1 cellular context compared by ENCODE assay signal in the genomic region with DNA sequence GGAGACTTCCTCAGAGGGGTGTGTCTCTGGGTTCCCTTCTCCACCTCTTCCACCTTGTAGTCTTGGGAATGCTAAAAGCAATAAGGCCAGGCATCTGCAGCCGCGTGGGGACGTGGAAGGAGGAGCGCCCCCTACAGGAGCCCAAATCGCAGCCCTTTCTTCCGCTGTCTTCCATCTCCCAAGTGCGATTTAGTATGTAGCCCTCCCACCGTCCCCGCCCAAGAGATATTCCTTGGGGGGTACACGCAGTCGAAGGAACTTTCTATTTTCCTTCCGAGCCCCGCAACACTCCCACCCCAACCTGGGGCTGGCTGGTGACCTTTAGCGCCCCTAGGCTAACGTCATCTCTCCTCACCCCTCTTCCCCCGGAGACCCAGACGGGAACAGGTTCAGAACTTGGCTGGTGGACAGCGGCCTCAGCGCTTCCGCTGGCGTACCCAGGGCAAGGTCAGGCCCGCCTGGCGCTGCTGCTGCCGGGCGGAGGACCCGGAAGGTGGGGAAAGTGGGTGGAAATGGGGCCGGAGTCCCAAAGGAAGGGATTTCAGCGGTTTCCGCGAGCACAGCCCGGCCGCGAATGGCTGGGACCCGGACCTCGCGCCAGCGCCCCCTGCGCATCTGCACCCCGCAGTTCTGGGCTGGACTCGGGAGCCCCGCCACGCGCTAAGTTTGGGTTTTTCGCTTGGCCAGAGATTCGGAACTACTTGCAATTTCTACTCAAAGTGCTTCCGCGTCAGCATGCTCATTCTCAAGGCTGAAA.
A peak's percentile ranks its signal among the peaks of the same experiment; 100 is the strongest.
TF ChIP-seq lines count a peak whose summit lies in the region.

No MANE protein-coding gene starts in this region.

TF ChIP-seq in HepG2, 621 proteins besides CTCF, POLR2A, EP300 and RAD21 (continued from another document and continues in another):
- TF ChIP-seq, protein P1, sequence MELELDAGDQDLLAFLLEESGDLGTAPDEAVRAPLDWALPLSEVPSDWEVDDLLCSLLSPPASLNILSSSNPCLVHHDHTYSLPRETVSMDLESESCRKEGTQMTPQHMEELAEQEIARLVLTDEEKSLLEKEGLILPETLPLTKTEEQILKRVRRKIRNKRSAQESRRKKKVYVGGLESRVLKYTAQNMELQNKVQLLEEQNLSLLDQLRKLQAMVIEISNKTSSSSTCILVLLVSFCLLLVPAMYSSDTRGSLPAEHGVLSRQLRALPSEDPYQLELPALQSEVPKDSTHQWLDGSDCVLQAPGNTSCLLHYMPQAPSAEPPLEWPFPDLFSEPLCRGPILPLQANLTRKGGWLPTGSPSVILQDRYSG (CRISPR knock-in tag; IDR thresholded peaks at IDR 0.05): peak; percentile 93
- TF ChIP-seq ZSCAN20 (CRISPR knock-in tag; IDR thresholded peaks at IDR 0.05; ENCODE audit: borderline replicate concordance): peak; percentile 87
- TF ChIP-seq MED1 (CRISPR knock-in tag; IDR thresholded peaks at IDR 0.05): peak; percentile 66
- peak; percentile 62; the same call in 1 of the 2 replicates for TF ChIP-seq KDM2A (CRISPR knock-in tag; IDR thresholded peaks at IDR 0.05; ENCODE audit: borderline replicate concordance, low read depth)
- TF ChIP-seq, protein P2, sequence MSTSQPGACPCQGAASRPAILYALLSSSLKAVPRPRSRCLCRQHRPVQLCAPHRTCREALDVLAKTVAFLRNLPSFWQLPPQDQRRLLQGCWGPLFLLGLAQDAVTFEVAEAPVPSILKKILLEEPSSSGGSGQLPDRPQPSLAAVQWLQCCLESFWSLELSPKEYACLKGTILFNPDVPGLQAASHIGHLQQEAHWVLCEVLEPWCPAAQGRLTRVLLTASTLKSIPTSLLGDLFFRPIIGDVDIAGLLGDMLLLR (CRISPR knock-in tag; IDR thresholded peaks at IDR 0.05): peak; percentile 60; the same call in 1 of the 2 replicates
- peak; percentile 55; the same call in 1 of the 2 replicates for TF ChIP-seq NCOA2 (CRISPR knock-in tag; IDR thresholded peaks at IDR 0.05)
- TF ChIP-seq, protein P3, sequence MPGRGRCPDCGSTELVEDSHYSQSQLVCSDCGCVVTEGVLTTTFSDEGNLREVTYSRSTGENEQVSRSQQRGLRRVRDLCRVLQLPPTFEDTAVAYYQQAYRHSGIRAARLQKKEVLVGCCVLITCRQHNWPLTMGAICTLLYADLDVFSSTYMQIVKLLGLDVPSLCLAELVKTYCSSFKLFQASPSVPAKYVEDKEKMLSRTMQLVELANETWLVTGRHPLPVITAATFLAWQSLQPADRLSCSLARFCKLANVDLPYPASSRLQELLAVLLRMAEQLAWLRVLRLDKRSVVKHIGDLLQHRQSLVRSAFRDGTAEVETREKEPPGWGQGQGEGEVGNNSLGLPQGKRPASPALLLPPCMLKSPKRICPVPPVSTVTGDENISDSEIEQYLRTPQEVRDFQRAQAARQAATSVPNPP (CRISPR knock-in tag; IDR thresholded peaks at IDR 0.05): peak; percentile 34; the same call in 1 of the 2 replicates
- TF ChIP-seq ZNF253 (CRISPR knock-in tag; IDR thresholded peaks at IDR 0.05; ENCODE audit: borderline replicate concordance): 0 out of 2 replicates have a peak, but pooled peaks have one; percentile 69
- TF ChIP-seq ZNF496 (CRISPR knock-in tag; IDR thresholded peaks at IDR 0.05; ENCODE audit: insufficient replicate concordance): no peak
- 0 out of 2 replicates have a peak, but pooled peaks have one; percentile 61 for TF ChIP-seq ZNF674 (CRISPR knock-in tag; IDR thresholded peaks at IDR 0.05; ENCODE audit: low read depth)
- peak; percentile 67; the same call in 1 of the 2 replicates for TF ChIP-seq ZNF790 (CRISPR knock-in tag; IDR thresholded peaks at IDR 0.05; ENCODE audit: borderline replicate concordance)
- 0 out of 2 replicates have a peak, but pooled peaks have one; percentile 64 for TF ChIP-seq REL (CRISPR knock-in tag; conservative IDR thresholded peaks at IDR 0.05)
- TF ChIP-seq SP2 (CRISPR knock-in tag; IDR thresholded peaks at IDR 0.05): 0 out of 2 replicates have a peak, but pooled peaks have one; percentile 35
- TF ChIP-seq ZNF430 (CRISPR knock-in tag; IDR thresholded peaks at IDR 0.05): peak; percentile 85
- 0 out of 2 replicates have a peak, but pooled peaks have one; percentile 10 for TF ChIP-seq AKAP8 (CRISPR knock-in tag; IDR thresholded peaks at IDR 0.05)
- TF ChIP-seq, protein P4, sequence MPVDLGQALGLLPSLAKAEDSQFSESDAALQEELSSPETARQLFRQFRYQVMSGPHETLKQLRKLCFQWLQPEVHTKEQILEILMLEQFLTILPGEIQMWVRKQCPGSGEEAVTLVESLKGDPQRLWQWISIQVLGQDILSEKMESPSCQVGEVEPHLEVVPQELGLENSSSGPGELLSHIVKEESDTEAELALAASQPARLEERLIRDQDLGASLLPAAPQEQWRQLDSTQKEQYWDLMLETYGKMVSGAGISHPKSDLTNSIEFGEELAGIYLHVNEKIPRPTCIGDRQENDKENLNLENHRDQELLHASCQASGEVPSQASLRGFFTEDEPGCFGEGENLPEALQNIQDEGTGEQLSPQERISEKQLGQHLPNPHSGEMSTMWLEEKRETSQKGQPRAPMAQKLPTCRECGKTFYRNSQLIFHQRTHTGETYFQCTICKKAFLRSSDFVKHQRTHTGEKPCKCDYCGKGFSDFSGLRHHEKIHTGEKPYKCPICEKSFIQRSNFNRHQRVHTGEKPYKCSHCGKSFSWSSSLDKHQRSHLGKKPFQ (CRISPR knock-in tag; IDR thresholded peaks at IDR 0.05; ENCODE audit: insufficient replicate concordance): peak; percentile 80
- no peak for TF ChIP-seq AGO1 (IDR thresholded peaks at IDR 0.05; ENCODE audit: low read depth, low read length, poor library complexity, severe bottlenecking)
- no peak for TF ChIP-seq ZNF337 (CRISPR knock-in tag; IDR thresholded peaks at IDR 0.05; ENCODE audit: borderline replicate concordance, low read depth)
- TF ChIP-seq ZMYM3 (CRISPR knock-in tag; IDR thresholded peaks at IDR 0.05): no peak
- peak; percentile 75 for TF ChIP-seq HDAC1 (CRISPR knock-in tag; IDR thresholded peaks at IDR 0.05)
- peak; percentile 81 for TF ChIP-seq HOXD1 (CRISPR knock-in tag; IDR thresholded peaks at IDR 0.05)
- 0 out of 2 replicates have a peak, but pooled peaks have one; percentile 78 for TF ChIP-seq EHMT2 (IDR thresholded peaks at IDR 0.05; ENCODE audit: borderline replicate concordance, low read depth, low read length)
- TF ChIP-seq NFKB2 (CRISPR knock-in tag; IDR thresholded peaks at IDR 0.05; ENCODE audit: borderline replicate concordance): peak; percentile 96
- TF ChIP-seq ZNF776 (CRISPR knock-in tag; IDR thresholded peaks at IDR 0.05): no peak
- TF ChIP-seq, protein P5, sequence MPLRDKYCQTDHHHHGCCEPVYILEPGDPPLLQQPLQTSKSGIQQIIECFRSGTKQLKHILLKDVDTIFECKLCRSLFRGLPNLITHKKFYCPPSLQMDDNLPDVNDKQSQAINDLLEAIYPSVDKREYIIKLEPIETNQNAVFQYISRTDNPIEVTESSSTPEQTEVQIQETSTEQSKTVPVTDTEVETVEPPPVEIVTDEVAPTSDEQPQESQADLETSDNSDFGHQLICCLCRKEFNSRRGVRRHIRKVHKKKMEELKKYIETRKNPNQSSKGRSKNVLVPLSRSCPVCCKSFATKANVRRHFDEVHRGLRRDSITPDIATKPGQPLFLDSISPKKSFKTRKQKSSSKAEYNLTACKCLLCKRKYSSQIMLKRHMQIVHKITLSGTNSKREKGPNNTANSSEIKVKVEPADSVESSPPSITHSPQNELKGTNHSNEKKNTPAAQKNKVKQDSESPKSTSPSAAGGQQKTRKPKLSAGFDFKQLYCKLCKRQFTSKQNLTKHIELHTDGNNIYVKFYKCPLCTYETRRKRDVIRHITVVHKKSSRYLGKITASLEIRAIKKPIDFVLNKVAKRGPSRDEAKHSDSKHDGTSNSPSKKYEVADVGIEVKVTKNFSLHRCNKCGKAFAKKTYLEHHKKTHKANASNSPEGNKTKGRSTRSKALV (CRISPR knock-in tag; IDR thresholded peaks at IDR 0.05): peak; percentile 60; the same call in 1 of the 2 replicates
- TF ChIP-seq ZNF530 (CRISPR knock-in tag; IDR thresholded peaks at IDR 0.05; ENCODE audit: low read depth): no peak
- TF ChIP-seq HHEX (CRISPR knock-in tag; IDR thresholded peaks at IDR 0.05): no peak
- TF ChIP-seq ZNF432 (CRISPR knock-in tag; IDR thresholded peaks at IDR 0.05; ENCODE audit: borderline replicate concordance): no peak
- TF ChIP-seq, protein P6, sequence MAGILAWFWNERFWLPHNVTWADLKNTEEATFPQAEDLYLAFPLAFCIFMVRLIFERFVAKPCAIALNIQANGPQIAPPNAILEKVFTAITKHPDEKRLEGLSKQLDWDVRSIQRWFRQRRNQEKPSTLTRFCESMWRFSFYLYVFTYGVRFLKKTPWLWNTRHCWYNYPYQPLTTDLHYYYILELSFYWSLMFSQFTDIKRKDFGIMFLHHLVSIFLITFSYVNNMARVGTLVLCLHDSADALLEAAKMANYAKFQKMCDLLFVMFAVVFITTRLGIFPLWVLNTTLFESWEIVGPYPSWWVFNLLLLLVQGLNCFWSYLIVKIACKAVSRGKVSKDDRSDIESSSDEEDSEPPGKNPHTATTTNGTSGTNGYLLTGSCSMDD (CRISPR knock-in tag; IDR thresholded peaks at IDR 0.05): 0 out of 2 replicates have a peak, but pooled peaks have one; percentile 64
- TF ChIP-seq POGZ (CRISPR knock-in tag; IDR thresholded peaks at IDR 0.05): peak; percentile 72; the same call in 1 of the 2 replicates
- TF ChIP-seq, protein P7, sequence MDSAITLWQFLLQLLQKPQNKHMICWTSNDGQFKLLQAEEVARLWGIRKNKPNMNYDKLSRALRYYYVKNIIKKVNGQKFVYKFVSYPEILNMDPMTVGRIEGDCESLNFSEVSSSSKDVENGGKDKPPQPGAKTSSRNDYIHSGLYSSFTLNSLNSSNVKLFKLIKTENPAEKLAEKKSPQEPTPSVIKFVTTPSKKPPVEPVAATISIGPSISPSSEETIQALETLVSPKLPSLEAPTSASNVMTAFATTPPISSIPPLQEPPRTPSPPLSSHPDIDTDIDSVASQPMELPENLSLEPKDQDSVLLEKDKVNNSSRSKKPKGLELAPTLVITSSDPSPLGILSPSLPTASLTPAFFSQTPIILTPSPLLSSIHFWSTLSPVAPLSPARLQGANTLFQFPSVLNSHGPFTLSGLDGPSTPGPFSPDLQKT (CRISPR knock-in tag; IDR thresholded peaks at IDR 0.05; ENCODE audit: borderline replicate concordance): no peak
- TF ChIP-seq PHB2 (IDR thresholded peaks at IDR 0.05; ENCODE audit: partially characterized antibody): no peak
- TF ChIP-seq ZNF260 (CRISPR knock-in tag; IDR thresholded peaks at IDR 0.05; ENCODE audit: borderline replicate concordance, low read depth): no peak
- TF ChIP-seq, protein P8, sequence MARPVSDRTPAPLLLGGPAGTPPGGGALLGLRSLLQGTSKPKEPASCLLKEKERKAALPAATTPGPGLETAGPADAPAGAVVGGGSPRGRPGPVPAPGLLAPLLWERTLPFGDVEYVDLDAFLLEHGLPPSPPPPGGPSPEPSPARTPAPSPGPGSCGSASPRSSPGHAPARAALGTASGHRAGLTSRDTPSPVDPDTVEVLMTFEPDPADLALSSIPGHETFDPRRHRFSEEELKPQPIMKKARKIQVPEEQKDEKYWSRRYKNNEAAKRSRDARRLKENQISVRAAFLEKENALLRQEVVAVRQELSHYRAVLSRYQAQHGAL (CRISPR knock-in tag; IDR thresholded peaks at IDR 0.05; ENCODE audit: not compliant biosample characterization): no peak
- peak; percentile 94 for TF ChIP-seq NR2C2 (CRISPR knock-in tag; IDR thresholded peaks at IDR 0.05; ENCODE audit: borderline replicate concordance)
- TF ChIP-seq ATM (IDR thresholded peaks at IDR 0.05; ENCODE audit: borderline replicate concordance): no peak
- TF ChIP-seq ATF1 (CRISPR knock-in tag; IDR thresholded peaks at IDR 0.05): no peak
- TF ChIP-seq ZNF879 (CRISPR knock-in tag; IDR thresholded peaks at IDR 0.05): peak; percentile 88; the same call in 1 of the 2 replicates
- peak; percentile 92 for TF ChIP-seq ATF7-NPFF (CRISPR knock-in tag; IDR thresholded peaks at IDR 0.05; ENCODE audit: low read depth)
- TF ChIP-seq, protein P9, sequence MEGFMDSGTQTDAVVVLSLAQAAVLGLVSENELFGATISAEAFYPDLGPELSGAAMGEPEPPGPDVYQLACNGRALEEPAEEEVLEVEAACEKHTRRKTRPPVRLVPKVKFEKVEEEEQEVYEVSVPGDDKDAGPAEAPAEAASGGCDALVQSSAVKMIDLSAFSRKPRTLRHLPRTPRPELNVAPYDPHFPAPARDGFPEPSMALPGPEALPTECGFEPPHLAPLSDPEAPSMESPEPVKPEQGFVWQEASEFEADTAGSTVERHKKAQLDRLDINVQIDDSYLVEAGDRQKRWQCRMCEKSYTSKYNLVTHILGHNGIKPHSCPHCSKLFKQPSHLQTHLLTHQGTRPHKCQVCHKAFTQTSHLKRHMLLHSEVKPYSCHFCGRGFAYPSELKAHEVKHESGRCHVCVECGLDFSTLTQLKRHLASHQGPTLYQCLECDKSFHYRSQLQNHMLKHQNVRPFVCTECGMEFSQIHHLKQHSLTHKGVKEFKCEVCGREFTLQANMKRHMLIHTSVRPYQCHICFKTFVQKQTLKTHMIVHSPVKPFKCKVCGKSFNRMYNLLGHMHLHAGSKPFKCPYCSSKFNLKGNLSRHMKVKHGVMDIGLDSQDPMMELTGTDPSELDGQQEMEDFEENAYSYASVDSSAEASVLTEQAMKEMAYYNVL (CRISPR knock-in tag; IDR thresholded peaks at IDR 0.05; ENCODE audit: borderline replicate concordance): peak; percentile 25; the same call in 1 of the 2 replicates
- peak; percentile 69; the same call in 1 of the 2 replicates for TF ChIP-seq ISL2 (CRISPR knock-in tag; IDR thresholded peaks at IDR 0.05)
- TF ChIP-seq, protein P10, sequence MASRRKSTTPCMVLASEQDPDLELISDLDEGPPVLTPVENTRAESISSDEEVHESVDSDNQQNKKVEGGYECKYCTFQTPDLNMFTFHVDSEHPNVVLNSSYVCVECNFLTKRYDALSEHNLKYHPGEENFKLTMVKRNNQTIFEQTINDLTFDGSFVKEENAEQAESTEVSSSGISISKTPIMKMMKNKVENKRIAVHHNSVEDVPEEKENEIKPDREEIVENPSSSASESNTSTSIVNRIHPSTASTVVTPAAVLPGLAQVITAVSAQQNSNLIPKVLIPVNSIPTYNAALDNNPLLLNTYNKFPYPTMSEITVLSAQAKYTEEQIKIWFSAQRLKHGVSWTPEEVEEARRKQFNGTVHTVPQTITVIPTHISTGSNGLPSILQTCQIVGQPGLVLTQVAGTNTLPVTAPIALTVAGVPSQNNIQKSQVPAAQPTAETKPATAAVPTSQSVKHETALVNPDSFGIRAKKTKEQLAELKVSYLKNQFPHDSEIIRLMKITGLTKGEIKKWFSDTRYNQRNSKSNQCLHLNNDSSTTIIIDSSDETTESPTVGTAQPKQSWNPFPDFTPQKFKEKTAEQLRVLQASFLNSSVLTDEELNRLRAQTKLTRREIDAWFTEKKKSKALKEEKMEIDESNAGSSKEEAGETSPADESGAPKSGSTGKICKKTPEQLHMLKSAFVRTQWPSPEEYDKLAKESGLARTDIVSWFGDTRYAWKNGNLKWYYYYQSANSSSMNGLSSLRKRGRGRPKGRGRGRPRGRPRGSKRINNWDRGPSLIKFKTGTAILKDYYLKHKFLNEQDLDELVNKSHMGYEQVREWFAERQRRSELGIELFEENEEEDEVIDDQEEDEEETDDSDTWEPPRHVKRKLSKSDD (CRISPR knock-in tag; IDR thresholded peaks at IDR 0.05; ENCODE audit: low read depth): 0 out of 2 replicates have a peak, but pooled peaks have one; percentile 65
- 0 out of 2 replicates have a peak, but pooled peaks have one; percentile 41 for TF ChIP-seq ZNF616 (CRISPR knock-in tag; IDR thresholded peaks at IDR 0.05; ENCODE audit: low read depth)
